9 cellular contexts compared by ENCODE assay signal in genomic region chr6:129890164-129890563, GRCh38. TPM values are rescaled to one million over a fixed set of nuclear protein-coding genes. Genes with fewer than 3 reads are reported as not detected.
DNase-seq lines count a peak whose midpoint lies in the region; ATAC-seq, FAIRE-seq and TF ChIP-seq lines count a peak whose summit lies in the region.
"Had no signal": no experiment of that assay in that cellular context is flagged by ENCODE, and none has a peak within 500 bp of the region (broad histone marks: within the 10 kb centered on the region; RNA-seq: fewer than 3 reads in every experiment).

No MANE protein-coding gene starts in this region.

- peak overlapping the region; percentile 2 for H3K4me2 ChIP-seq in keratinocyte (ENCODE audit: control insufficient read depth, extremely low read depth, insufficient read depth, low read depth, low read length)

- 53% methylated on average over 2 of the region's 2 CpGs for WGBS in right cardiac atrium

- dilution Hi-C loops in keratinocyte (cut with MboI; ENCODE audit: extremely low pct_ligation_motif_present, low sequenced_read_pairs) = no loop called here

- TF ChIP-seq CTCF in WTC11 (IDR thresholded peaks at IDR 0.05) (no peak), keratinocyte (optimal IDR thresholded peaks at IDR 0.05 in 1 of 3, IDR thresholded peaks at IDR 0.05 in 1 of 3, conservative IDR thresholded peaks at IDR 0.05 in 1 of 3; ENCODE audit: extremely low read depth in 1 of 3, insufficient read depth in 2 of 3, low read length in 3 of 3) (no peak)

- H3K36me3 Mint-ChIP-seq in WTC11 = no peaks in the 10 kb centered on the region

- H2AFZ ChIP-seq in keratinocyte (ENCODE audit: control insufficient read depth, low read length) = no peak overlapping the region

- no peak overlapping the region for H3K4me3 Mint-ChIP-seq in WTC11

- H3K9me3 Mint-ChIP-seq in WTC11 = no peaks in the 10 kb centered on the region

- peak; percentile 53 for FAIRE-seq in keratinocyte (lab: Jason Lieb, UNC)
- FAIRE-seq: HTR-8/SVneo had no signal

- DNase-seq in Daoy (ENCODE audit: low read depth) = peak; percentile 71
- no peak for DNase-seq in WTC11 (ENCODE audit: low spot score)
- DNase-seq in keratinocyte (ENCODE audit: low read depth, low spot score) = peak; percentile 88
- no peak for DNase-seq in head of caudate nucleus
- no peak for DNase-seq in occipital lobe (lab: John Stamatoyannopoulos, UW)
- no peak for DNase-seq in right cardiac atrium

- intact Hi-C loops in head of caudate nucleus (cut with DNase I) = loop anchor here (10.0 kb wide), 1 partner anchor 135 kb away; no protein-coding TSS in a partner anchor
- intact Hi-C loops in right cardiac atrium (cut with DNase I) = no loop called here

- H4K20me1 ChIP-seq in keratinocyte (ENCODE audit: control insufficient read depth, extremely low read depth, insufficient read depth, low read length) = no peaks in the 10 kb centered on the region

- no peaks in the 10 kb centered on the region for H3K4me1 Mint-ChIP-seq in WTC11

- H3K9me3 ChIP-seq in keratinocyte (ENCODE audit: control insufficient read depth, low read depth, low read length) = no peaks in the 10 kb centered on the region
- H3K9me3 ChIP-seq in right cardiac atrium (ENCODE audit: control insufficient read depth, low read length) = no peaks in the 10 kb centered on the region

- H3K27ac ChIP-seq in keratinocyte (ENCODE audit: control insufficient read depth, insufficient read depth, low read length) (peak overlapping the region; percentile 82), right cardiac atrium (ENCODE audit: low read length) (no peak overlapping the region)

- no peaks in the 10 kb centered on the region for H3K27me3 Mint-ChIP-seq in WTC11 (ENCODE audit: low read depth)

- peak; percentile 43 for ATAC-seq in HG02973 (IDR thresholded peaks at IDR 0.05; ENCODE audit: unreplicated experiment)
- no peak for ATAC-seq in WTC11
- ATAC-seq in GM18861 (IDR thresholded peaks at IDR 0.05; ENCODE audit: unreplicated experiment) = no peak
- ATAC-seq in right cardiac atrium = no peak

- H3K4me1 ChIP-seq in keratinocyte (ENCODE audit: control insufficient read depth, extremely low read depth, insufficient read depth, low read length) (peaks cover 19% of the 10 kb centered on the region), right cardiac atrium (ENCODE audit: control insufficient read depth, insufficient read depth, low read length) (no peaks in the 10 kb centered on the region)

- H3K4me3 ChIP-seq in keratinocyte (ENCODE audit: control insufficient read depth in 2 of 3, extremely low read depth in 1 of 3, insufficient read depth in 2 of 3, low read depth in 1 of 3, low read length in 3 of 3) = no peak overlapping the region
- no peak overlapping the region for H3K4me3 ChIP-seq in right cardiac atrium (ENCODE audit: low read length)

- H3K27me3 ChIP-seq in keratinocyte (ENCODE audit: control insufficient read depth, extremely low read depth, insufficient read depth, low read length) (no peaks in the 10 kb centered on the region), right cardiac atrium (ENCODE audit: control insufficient read depth, insufficient read depth) (no peaks in the 10 kb centered on the region)

- H3K9ac ChIP-seq in keratinocyte (ENCODE audit: control insufficient read depth, extremely low read depth, insufficient read depth, low read length) = peak overlapping the region; percentile 2

- H3K79me2 ChIP-seq in keratinocyte (ENCODE audit: control insufficient read depth, insufficient read depth, low read length) = no peaks in the 10 kb centered on the region

- peak overlapping the region; percentile 44; the same call in 1 of the 2 replicates for H3K27ac Mint-ChIP-seq in WTC11

- H3K9me1 ChIP-seq in keratinocyte (ENCODE audit: control insufficient read depth, extremely low read depth, insufficient read depth, low read length) = no peaks in the 10 kb centered on the region

- no peaks in the 10 kb centered on the region for H3K36me3 ChIP-seq in keratinocyte (ENCODE audit: control insufficient read depth in 2 of 2, extremely low read depth in 1 of 2, insufficient read depth in 2 of 2, low read length in 2 of 2)

- POLR2A ChIA-PET in WTC11 (lab: Charles Lee) = no interaction called here

- CTCF ChIA-PET in WTC11 (lab: Charles Lee) = interaction anchor here (1.0 kb wide), 1 partner anchor 131 kb away, joined by 4 read pairs; no protein-coding TSS in a partner anchor

TF ChIP-seq in WTC11, 78 proteins besides CTCF, POLR2A, EP300 and RAD21:
- no peak for TF ChIP-seq KAT7 (CRISPR knock-in tag; IDR thresholded peaks at IDR 0.05; ENCODE audit: borderline replicate concordance)
- no peak for TF ChIP-seq SP1 (CRISPR knock-in tag; conservative IDR thresholded peaks at IDR 0.05)
- TF ChIP-seq RELA (CRISPR knock-in tag; IDR thresholded peaks at IDR 0.05; ENCODE audit: borderline replicate concordance) = no peak
- no peak for TF ChIP-seq ZNF425 (CRISPR knock-in tag; conservative IDR thresholded peaks at IDR 0.05)
- TF ChIP-seq FOXP4 (CRISPR knock-in tag; IDR thresholded peaks at IDR 0.05) = no peak
TF ChIP-seq in WTC11: peak in this region for 0.

RNA-seq across cellular contexts. Expression of gene TMEM244, which starts 29.0 kb away (rescaled TPM):
- 2.7 TPM in 1 of 2 replicates, not detected in the other for total RNA-seq in Daoy (2014; rRNA removed; shearing (Covaris generic))
- total RNA-seq in WTC11 (2021) (not detected in 3 replicates), occipital lobe (1.4 TPM), right cardiac atrium (not detected)
- polyA plus RNA-seq in keratinocyte (0.12 TPM in 1 of 3 replicates, not detected in the others), right cardiac atrium (not detected)
- not detected for polyA plus RNA-seq in keratinocyte (2011; ENCODE audit: low read depth)
- polyA plus RNA-seq in keratinocyte (2011; cell fraction: cytosol; rRNA removed) = not detected in 2 replicates
- polyA plus RNA-seq in keratinocyte (2011; cell fraction: nucleus; rRNA removed) = not detected in 2 replicates
- polyA plus RNA-seq in keratinocyte (2012; ENCODE audit: low replicate concordance) = not detected in 2 replicates
- not detected in 3 replicates for polyA minus RNA-seq in keratinocyte
- polyA minus RNA-seq in keratinocyte (2011; cell fraction: cytosol; rRNA and poly(A)+ RNA removed) = not detected
- not detected in 2 replicates for polyA minus RNA-seq in keratinocyte (2011; cell fraction: nucleus; rRNA and poly(A)+ RNA removed)

Comparison
In these comparisons a context has a peak if more than half of its experiments do, and no peak if none do; other contexts are left out.
1. DNase-seq: peak in Daoy (single experiment) and keratinocyte (single experiment); none in WTC11 (single experiment), head of caudate nucleus (0 of 42), occipital lobe (single experiment) and right cardiac atrium (0 of 3).